Comparison of ENCODE assay signal across 15 cellular contexts in genomic region chr9:109560470-109561132, GRCh38.
DNase-seq lines count a peak whose midpoint lies in the region; ATAC-seq, FAIRE-seq and TF ChIP-seq lines count a peak whose summit lies in the region.
"Had no signal": no experiment of that assay in that cellular context is flagged by ENCODE, and none has a peak within 500 bp of the region (broad histone marks: within the 10 kb centered on the region; RNA-seq: fewer than 3 reads in every experiment).

No MANE protein-coding gene starts in this region.

- TF ChIP-seq POLR2A in right lobe of liver (IDR thresholded peaks at IDR 0.05) (no peak), adrenal gland (IDR thresholded peaks at IDR 0.05) (no peak)

- intact Hi-C loops in right lobe of liver (cut with DNase I) (no loop called here), adrenal gland (cut with DNase I) (no loop called here)

- CTCF ChIA-PET in T-cell (lab: Charles Lee) = no interaction called here
- CTCF ChIA-PET in activated CD4-positive, alpha-beta T cell treated with anti-CD3 and anti-CD28 coated beads, Interleukin-2, amount 10 ng/mL, durations not matched to agents 7 days and 5 days (lab: Charles Lee) = no interaction called here

- H3K36me3 ChIP-seq in GM06990 (ENCODE audit: control insufficient read depth, insufficient read depth, low read length) (no peaks in the 10 kb centered on the region), bronchial epithelial cell (ENCODE audit: control insufficient read depth, insufficient read depth, low read length) (no peaks in the 10 kb centered on the region), right lobe of liver (no peaks in the 10 kb centered on the region), adrenal gland (replicated peaks in 1 of 2) (no peaks in the 10 kb centered on the region)
- H3K36me3 ChIP-seq: BLaER1 treated with 17β-estradiol and CSF1 and Interleukin-3, amounts not matched to agents 10 nM and 100 nM; Peyer's patch had no signal

- FAIRE-seq in bronchial epithelial cell (lab: Jason Lieb, UNC) = no peak

- POLR2A ChIA-PET in T-cell (lab: Charles Lee) = no interaction called here
- POLR2A ChIA-PET in activated CD4-positive, alpha-beta T cell treated with anti-CD3 and anti-CD28 coated beads, Interleukin-2, amount 10 ng/mL, durations not matched to agents 7 days and 5 days (lab: Charles Lee) = no interaction called here

- H3K4me1 ChIP-seq in right lobe of liver = peaks cover 0 to 4% (median 0%) of the 10 kb centered on the region in 4 donors
- H3K4me1 ChIP-seq in adrenal gland (replicated peaks in 1 of 2) = no peaks in the 10 kb centered on the region
- H3K4me1 ChIP-seq: Peyer's patch had no signal

- no peaks in the 10 kb centered on the region for H3K36me3 Mint-ChIP-seq in T-cell
- H3K36me3 Mint-ChIP-seq in activated CD4-positive, alpha-beta T cell treated with anti-CD3 and anti-CD28 coated beads, Interleukin-2, amount 10 ng/mL, durations not matched to agents 7 days and 5 days (ENCODE audit: low read depth) = no peaks in the 10 kb centered on the region
- H3K36me3 Mint-ChIP-seq: memory B cell had no signal

- no peak overlapping the region for H3K27ac Mint-ChIP-seq in T-cell
- H3K27ac Mint-ChIP-seq in activated CD4-positive, alpha-beta T cell treated with anti-CD3 and anti-CD28 coated beads, Interleukin-2, amount 10 ng/mL, durations not matched to agents 7 days and 5 days = no peak overlapping the region
- H3K27ac Mint-ChIP-seq: memory B cell had no signal

- H3K4me3 ChIP-seq in GM06990 (replicated peaks; ENCODE audit: low read depth, low read length) = no peak overlapping the region
- no peak overlapping the region for H3K4me3 ChIP-seq in bronchial epithelial cell (ENCODE audit: low read depth, low read length)
- no peak overlapping the region for H3K4me3 ChIP-seq in right lobe of liver
- H3K4me3 ChIP-seq in adrenal gland = no peak overlapping the region
- H3K4me3 ChIP-seq: BLaER1 treated with 17β-estradiol and CSF1 and Interleukin-3, amounts not matched to agents 10 nM and 100 nM; Peyer's patch had no signal

- peak; percentile 15 for TF ChIP-seq CTCF in GM06990 (IDR thresholded peaks at IDR 0.05; ENCODE audit: insufficient read depth, low read length, poor library complexity, severe bottlenecking)
- TF ChIP-seq CTCF in LNCAP (IDR thresholded peaks at IDR 0.05) = peak; percentile 14; the same call in 1 of the 2 replicates
- peak; percentile 27 for TF ChIP-seq CTCF in bronchial epithelial cell (IDR thresholded peaks at IDR 0.05; ENCODE audit: insufficient read depth, low read length, severe bottlenecking)
- TF ChIP-seq CTCF in right lobe of liver (IDR thresholded peaks at IDR 0.05) = no peak
- TF ChIP-seq CTCF in adrenal gland (IDR thresholded peaks at IDR 0.05) = no peak

- H3K9me3 ChIP-seq in right lobe of liver (no peaks in the 10 kb centered on the region), adrenal gland (replicated peaks in 1 of 3) (no peaks in the 10 kb centered on the region)
- H3K9me3 ChIP-seq: BLaER1 treated with 17β-estradiol and CSF1 and Interleukin-3, amounts not matched to agents 10 nM and 100 nM; Peyer's patch had no signal

- no peaks in the 10 kb centered on the region for H3K4me1 Mint-ChIP-seq in T-cell
- H3K4me1 Mint-ChIP-seq in activated CD4-positive, alpha-beta T cell treated with anti-CD3 and anti-CD28 coated beads, Interleukin-2, amount 10 ng/mL, durations not matched to agents 7 days and 5 days = no peaks in the 10 kb centered on the region
- H3K4me1 Mint-ChIP-seq: memory B cell had no signal

- no peaks in the 10 kb centered on the region for H3K9me3 Mint-ChIP-seq in T-cell
- no peaks in the 10 kb centered on the region for H3K9me3 Mint-ChIP-seq in activated CD4-positive, alpha-beta T cell treated with anti-CD3 and anti-CD28 coated beads, Interleukin-2, amount 10 ng/mL, durations not matched to agents 7 days and 5 days
- H3K9me3 Mint-ChIP-seq: memory B cell had no signal

- WGBS in right lobe of liver (ENCODE audit: insufficient coverage, low coverage, low lambda C conversion rate, missing lambda C conversion rate) = 71% methylated on average over 6 of the region's 9 CpGs
- WGBS in adrenal gland, 4 donors = 74 to 86% (median 79%) methylated on average over 9 of the region's 9 CpGs

- peaks cover 8 to 9% of the 10 kb centered on the region in 2 donors for H3K27me3 Mint-ChIP-seq in T-cell
- H3K27me3 Mint-ChIP-seq in activated CD4-positive, alpha-beta T cell treated with anti-CD3 and anti-CD28 coated beads, Interleukin-2, amount 10 ng/mL, durations not matched to agents 7 days and 5 days = peaks cover 12% of the 10 kb centered on the region

- H3K27me3 ChIP-seq in GM06990 (replicated peaks; ENCODE audit: control insufficient read depth, insufficient read depth, low read length) = peaks cover 2% of the 10 kb centered on the region
- H3K27me3 ChIP-seq in bronchial epithelial cell (ENCODE audit: control insufficient read depth, insufficient read depth, low read length) = no peaks in the 10 kb centered on the region
- H3K27me3 ChIP-seq in right lobe of liver = no peaks in the 10 kb centered on the region
- H3K27me3 ChIP-seq in adrenal gland = peaks cover 6% of the 10 kb centered on the region
- H3K27me3 ChIP-seq: BLaER1 treated with 17β-estradiol and CSF1 and Interleukin-3, amounts not matched to agents 10 nM and 100 nM; Peyer's patch had no signal

- H3K27ac ChIP-seq in right lobe of liver (no peak overlapping the region), adrenal gland (no peak overlapping the region)
- H3K27ac ChIP-seq: BLaER1 treated with 17β-estradiol and CSF1 and Interleukin-3, amounts not matched to agents 10 nM and 100 nM; Peyer's patch had no signal

- no peak for DNase-seq in GM06990 (ENCODE audit: extremely low read depth, insufficient read length)
- DNase-seq in bronchial epithelial cell (ENCODE audit: low read depth) = peak; percentile 24
- DNase-seq in right lobe of liver = no peak
- DNase-seq in T-cell = no peak
- DNase-seq in adrenal gland = no peak
- no peak for DNase-seq in activated CD4-positive, alpha-beta T cell treated with anti-CD3 and anti-CD28 coated beads, Interleukin-2, amount 10 ng/mL, durations not matched to agents 7 days and 5 days
- DNase-seq: activated CD8-positive, alpha-beta memory T cell treated with anti-CD3 and anti-CD28 coated beads, Interleukin-2, amount 50 U/mL, for 4 hours; effector memory CD4-positive, alpha-beta T cell; GOT3; Peyer's patch; stimulated activated naive CD4-positive, alpha-beta T cell treated with Interleukin-2 at 50 U/mL for 16 hours had no signal

- H3K4me3 Mint-ChIP-seq in T-cell = no peak overlapping the region
- no peak overlapping the region for H3K4me3 Mint-ChIP-seq in activated CD4-positive, alpha-beta T cell treated with anti-CD3 and anti-CD28 coated beads, Interleukin-2, amount 10 ng/mL, durations not matched to agents 7 days and 5 days
- H3K4me3 Mint-ChIP-seq: memory B cell had no signal

- ATAC-seq in right lobe of liver (peak in 3 of 4 donors; percentile 25 to 67 (median 28)), GM18511 (IDR thresholded peaks at IDR 0.05; ENCODE audit: unreplicated experiment) (no peak), T-cell (replicated peaks in 1 of 4) (no peak)

Comparison
In these comparisons a context has a peak if more than half of its experiments do, and no peak if none do; other contexts are left out.
1. CTCF ChIP-seq: peak in GM06990 (single experiment), LNCAP (single experiment) and bronchial epithelial cell (single experiment); none in right lobe of liver (0 of 4) and adrenal gland (0 of 6).
2. ATAC-seq: peak in right lobe of liver (3 of 4); none in GM18511 (single experiment) and T-cell (0 of 4).